ENCODE assay signal across 1 cellular context in the genomic region with DNA sequence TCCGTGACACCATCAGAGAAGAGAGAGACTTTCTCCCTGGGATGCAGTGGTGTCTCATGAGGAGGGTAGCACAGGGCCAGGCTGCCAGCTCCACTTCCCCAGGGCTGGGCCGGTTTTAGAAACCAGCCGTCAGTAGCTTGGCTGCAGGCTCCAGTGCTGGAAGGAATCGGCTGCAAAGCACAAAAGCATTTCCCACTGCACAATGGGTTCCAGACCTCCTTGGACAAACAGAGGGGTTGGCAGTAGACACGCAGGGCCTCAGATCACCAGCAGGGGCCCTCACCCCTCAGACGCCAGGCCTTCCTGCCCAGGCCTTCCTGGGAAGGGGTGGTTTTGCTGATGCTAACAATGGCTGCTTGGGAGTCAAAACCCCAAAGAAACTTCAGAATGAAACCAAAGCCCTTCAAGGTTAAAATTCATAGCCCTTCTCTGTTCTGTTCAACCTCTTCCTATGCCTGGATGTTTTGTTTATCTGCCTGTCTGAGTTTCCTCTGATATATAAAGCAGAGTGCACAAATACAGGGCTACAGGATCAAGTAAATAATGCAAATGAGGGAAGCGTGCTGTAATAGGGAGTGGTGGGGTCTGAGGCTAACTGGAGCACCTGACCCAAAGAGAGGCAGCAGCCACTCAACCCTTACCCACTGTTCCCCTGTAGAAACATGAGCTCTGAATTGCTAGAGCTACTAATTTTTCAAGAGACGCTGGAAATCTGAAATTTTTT.
A peak's percentile ranks its signal among the peaks of the same experiment; 100 is the strongest.
TF ChIP-seq lines count a peak whose summit lies in the region.

No MANE protein-coding gene starts in this region.

TF ChIP-seq in HepG2, 621 proteins besides CTCF, POLR2A, EP300 and RAD21 (continued from another document and continues in another):
- TF ChIP-seq NFAT5 (CRISPR knock-in tag; IDR thresholded peaks at IDR 0.05) (0 out of 2 replicates have a peak, but pooled peaks have one; percentile 21), TBX3 (IDR thresholded peaks at IDR 0.05; ENCODE audit: borderline replicate concordance) (no peak), PHB2 (IDR thresholded peaks at IDR 0.05; ENCODE audit: partially characterized antibody) (no peak), SMYD3 (CRISPR knock-in tag; IDR thresholded peaks at IDR 0.05) (no peak), GABPA (IDR thresholded peaks at IDR 0.05; ENCODE audit: low read depth, low read length) (no peak), GABPA (CRISPR knock-in tag; IDR thresholded peaks at IDR 0.05; ENCODE audit: low read depth) (peak; percentile 20; the same call in 1 of the 2 replicates), CBFB (CRISPR knock-in tag; IDR thresholded peaks at IDR 0.05) (no peak), ZNF775 (CRISPR knock-in tag; IDR thresholded peaks at IDR 0.05; ENCODE audit: borderline replicate concordance) (no peak), YY1 (IDR thresholded peaks at IDR 0.05; ENCODE audit: insufficient read depth, insufficient replicate concordance, low read depth, low read length) (peak; percentile 69), SMARCE1 (IDR thresholded peaks at IDR 0.05; ENCODE audit: borderline replicate concordance) (no peak), ZNF564 (CRISPR knock-in tag; IDR thresholded peaks at IDR 0.05) (no peak), ZNF3 (CRISPR knock-in tag; IDR thresholded peaks at IDR 0.05) (no peak), MTF1 (CRISPR knock-in tag; IDR thresholded peaks at IDR 0.05) (no peak), RFX3 (CRISPR knock-in tag; IDR thresholded peaks at IDR 0.05) (no peak), POLR2AphosphoS5 (IDR thresholded peaks at IDR 0.05; ENCODE audit: low read depth, low read length) (no peak), NR2F1 (CRISPR knock-in tag; IDR thresholded peaks at IDR 0.05) (no peak), ZNF12 (CRISPR knock-in tag; IDR thresholded peaks at IDR 0.05) (no peak), ZMAT3 (CRISPR knock-in tag; conservative IDR thresholded peaks at IDR 0.05) (no peak), ZGPAT (CRISPR knock-in tag; IDR thresholded peaks at IDR 0.05) (no peak; the same call in 1 of the 2 replicates), ETV6 (CRISPR knock-in tag; conservative IDR thresholded peaks at IDR 0.05) (0 out of 2 replicates have a peak, but pooled peaks have one; percentile 63), ZBTB7A (CRISPR knock-in tag; IDR thresholded peaks at IDR 0.05) (no peak), ZNF20 (CRISPR knock-in tag; IDR thresholded peaks at IDR 0.05) (no peak), E2F1 (CRISPR knock-in tag; IDR thresholded peaks at IDR 0.05) (no peak), ZFAT (CRISPR knock-in tag; conservative IDR thresholded peaks at IDR 0.05) (no peak), RBM22 (optimal IDR thresholded peaks at IDR 0.05; ENCODE audit: low read length) (no peak), PLRG1 (conservative IDR thresholded peaks at IDR 0.05) (no peak), CHD4 (IDR thresholded peaks at IDR 0.05; ENCODE audit: borderline replicate concordance, low read length) (no peak), HCFC1 (IDR thresholded peaks at IDR 0.05; ENCODE audit: low read depth, low read length) (no peak), NR3C1 (CRISPR knock-in tag; IDR thresholded peaks at IDR 0.05) (no peak)
- TF ChIP-seq, protein P1, sequence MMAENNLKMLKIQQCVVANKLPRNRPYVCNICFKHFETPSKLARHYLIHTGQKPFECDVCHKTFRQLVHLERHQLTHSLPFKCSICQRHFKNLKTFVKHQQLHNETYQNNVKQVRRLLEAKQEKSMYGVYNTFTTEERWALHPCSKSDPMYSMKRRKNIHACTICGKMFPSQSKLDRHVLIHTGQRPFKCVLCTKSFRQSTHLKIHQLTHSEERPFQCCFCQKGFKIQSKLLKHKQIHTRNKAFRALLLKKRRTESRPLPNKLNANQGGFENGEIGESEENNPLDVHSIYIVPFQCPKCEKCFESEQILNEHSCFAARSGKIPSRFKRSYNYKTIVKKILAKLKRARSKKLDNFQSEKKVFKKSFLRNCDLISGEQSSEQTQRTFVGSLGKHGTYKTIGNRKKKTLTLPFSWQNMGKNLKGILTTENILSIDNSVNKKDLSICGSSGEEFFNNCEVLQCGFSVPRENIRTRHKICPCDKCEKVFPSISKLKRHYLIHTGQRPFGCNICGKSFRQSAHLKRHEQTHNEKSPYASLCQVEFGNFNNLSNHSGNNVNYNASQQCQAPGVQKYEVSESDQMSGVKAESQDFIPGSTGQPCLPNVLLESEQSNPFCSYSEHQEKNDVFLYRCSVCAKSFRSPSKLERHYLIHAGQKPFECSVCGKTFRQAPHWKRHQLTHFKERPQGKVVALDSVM (CRISPR knock-in tag; IDR thresholded peaks at IDR 0.05), result no peak
- TF ChIP-seq, protein P2, sequence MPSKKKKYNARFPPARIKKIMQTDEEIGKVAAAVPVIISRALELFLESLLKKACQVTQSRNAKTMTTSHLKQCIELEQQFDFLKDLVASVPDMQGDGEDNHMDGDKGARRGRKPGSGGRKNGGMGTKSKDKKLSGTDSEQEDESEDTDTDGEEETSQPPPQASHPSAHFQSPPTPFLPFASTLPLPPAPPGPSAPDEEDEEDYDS (CRISPR knock-in tag; IDR thresholded peaks at IDR 0.05), result no peak; the same call in 1 of the 2 replicates
- TF ChIP-seq, protein P3, sequence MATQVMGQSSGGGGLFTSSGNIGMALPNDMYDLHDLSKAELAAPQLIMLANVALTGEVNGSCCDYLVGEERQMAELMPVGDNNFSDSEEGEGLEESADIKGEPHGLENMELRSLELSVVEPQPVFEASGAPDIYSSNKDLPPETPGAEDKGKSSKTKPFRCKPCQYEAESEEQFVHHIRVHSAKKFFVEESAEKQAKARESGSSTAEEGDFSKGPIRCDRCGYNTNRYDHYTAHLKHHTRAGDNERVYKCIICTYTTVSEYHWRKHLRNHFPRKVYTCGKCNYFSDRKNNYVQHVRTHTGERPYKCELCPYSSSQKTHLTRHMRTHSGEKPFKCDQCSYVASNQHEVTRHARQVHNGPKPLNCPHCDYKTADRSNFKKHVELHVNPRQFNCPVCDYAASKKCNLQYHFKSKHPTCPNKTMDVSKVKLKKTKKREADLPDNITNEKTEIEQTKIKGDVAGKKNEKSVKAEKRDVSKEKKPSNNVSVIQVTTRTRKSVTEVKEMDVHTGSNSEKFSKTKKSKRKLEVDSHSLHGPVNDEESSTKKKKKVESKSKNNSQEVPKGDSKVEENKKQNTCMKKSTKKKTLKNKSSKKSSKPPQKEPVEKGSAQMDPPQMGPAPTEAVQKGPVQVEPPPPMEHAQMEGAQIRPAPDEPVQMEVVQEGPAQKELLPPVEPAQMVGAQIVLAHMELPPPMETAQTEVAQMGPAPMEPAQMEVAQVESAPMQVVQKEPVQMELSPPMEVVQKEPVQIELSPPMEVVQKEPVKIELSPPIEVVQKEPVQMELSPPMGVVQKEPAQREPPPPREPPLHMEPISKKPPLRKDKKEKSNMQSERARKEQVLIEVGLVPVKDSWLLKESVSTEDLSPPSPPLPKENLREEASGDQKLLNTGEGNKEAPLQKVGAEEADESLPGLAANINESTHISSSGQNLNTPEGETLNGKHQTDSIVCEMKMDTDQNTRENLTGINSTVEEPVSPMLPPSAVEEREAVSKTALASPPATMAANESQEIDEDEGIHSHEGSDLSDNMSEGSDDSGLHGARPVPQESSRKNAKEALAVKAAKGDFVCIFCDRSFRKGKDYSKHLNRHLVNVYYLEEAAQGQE (IDR thresholded peaks at IDR 0.05; ENCODE audit: borderline replicate concordance in 1 of 2, low read depth in 1 of 2, low read length in 2 of 2), result no peak
- TF ChIP-seq, protein P4, sequence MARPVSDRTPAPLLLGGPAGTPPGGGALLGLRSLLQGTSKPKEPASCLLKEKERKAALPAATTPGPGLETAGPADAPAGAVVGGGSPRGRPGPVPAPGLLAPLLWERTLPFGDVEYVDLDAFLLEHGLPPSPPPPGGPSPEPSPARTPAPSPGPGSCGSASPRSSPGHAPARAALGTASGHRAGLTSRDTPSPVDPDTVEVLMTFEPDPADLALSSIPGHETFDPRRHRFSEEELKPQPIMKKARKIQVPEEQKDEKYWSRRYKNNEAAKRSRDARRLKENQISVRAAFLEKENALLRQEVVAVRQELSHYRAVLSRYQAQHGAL (CRISPR knock-in tag; IDR thresholded peaks at IDR 0.05; ENCODE audit: not compliant biosample characterization), result no peak
- TF ChIP-seq, protein P5, sequence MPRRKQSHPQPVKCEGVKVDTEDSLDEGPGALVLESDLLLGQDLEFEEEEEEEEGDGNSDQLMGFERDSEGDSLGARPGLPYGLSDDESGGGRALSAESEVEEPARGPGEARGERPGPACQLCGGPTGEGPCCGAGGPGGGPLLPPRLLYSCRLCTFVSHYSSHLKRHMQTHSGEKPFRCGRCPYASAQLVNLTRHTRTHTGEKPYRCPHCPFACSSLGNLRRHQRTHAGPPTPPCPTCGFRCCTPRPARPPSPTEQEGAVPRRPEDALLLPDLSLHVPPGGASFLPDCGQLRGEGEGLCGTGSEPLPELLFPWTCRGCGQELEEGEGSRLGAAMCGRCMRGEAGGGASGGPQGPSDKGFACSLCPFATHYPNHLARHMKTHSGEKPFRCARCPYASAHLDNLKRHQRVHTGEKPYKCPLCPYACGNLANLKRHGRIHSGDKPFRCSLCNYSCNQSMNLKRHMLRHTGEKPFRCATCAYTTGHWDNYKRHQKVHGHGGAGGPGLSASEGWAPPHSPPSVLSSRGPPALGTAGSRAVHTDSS (CRISPR knock-in tag; conservative IDR thresholded peaks at IDR 0.05), result no peak
